ENCODE assay signal across 11 cellular contexts in genomic region chr1:197197430-197197997, GRCh38. TPM values are rescaled to one million over a fixed set of nuclear protein-coding genes. Genes with fewer than 3 reads are reported as not detected.
DNase-seq lines count a peak whose midpoint lies in the region; ATAC-seq and TF ChIP-seq lines count a peak whose summit lies in the region.
"Had no signal": no experiment of that assay in that cellular context is flagged by ENCODE, and none has a peak within 500 bp of the region (broad histone marks: within the 10 kb centered on the region; RNA-seq: fewer than 3 reads in every experiment).

No MANE protein-coding gene starts in this region.

- intact Hi-C loops in vagina (cut with DNase I): no loop called here

- no peaks in the 10 kb centered on the region for H4K20me1 ChIP-seq in GM23338 (replicated peaks; ENCODE audit: insufficient read depth)

- H3K27ac Mint-ChIP-seq in GM23338: peak overlapping the region; percentile 68; the same call in 1 of the 2 replicates

- no peak overlapping the region for H4K8ac ChIP-seq in mesendoderm (ENCODE audit: low read depth, low read length)

- peaks cover 78% of the 10 kb centered on the region for H3K79me2 ChIP-seq in GM23338 (replicated peaks; ENCODE audit: insufficient read depth)
- H3K79me2 ChIP-seq in mesendoderm (ENCODE audit: control insufficient read depth, insufficient read depth, low read length): peaks cover 3% of the 10 kb centered on the region

- ATAC-seq in GM23338 (no peak), HG03442 (IDR thresholded peaks at IDR 0.05; ENCODE audit: unreplicated experiment) (no peak)
- ATAC-seq: mucosa of descending colon had no signal

- H2AK5ac ChIP-seq in mesendoderm (ENCODE audit: low read length): no peak overlapping the region

- H3K4me1 ChIP-seq in GM23338 (ENCODE audit: insufficient read depth) (peaks cover 43% of the 10 kb centered on the region), mesendoderm (ENCODE audit: control insufficient read depth, low read depth, low read length) (peaks cover 2% of the 10 kb centered on the region), vagina (peaks cover 63% of the 10 kb centered on the region)

- no peak overlapping the region for H2AFZ ChIP-seq in GM23338

- H2BK5ac ChIP-seq in mesendoderm (ENCODE audit: low read length): no peak overlapping the region

- no peaks in the 10 kb centered on the region for H3K36me3 ChIP-seq in GM23338 (ENCODE audit: insufficient read depth)
- H3K36me3 ChIP-seq in mesendoderm (ENCODE audit: control insufficient read depth, insufficient read depth, low read length): no peaks in the 10 kb centered on the region
- H3K36me3 ChIP-seq in vagina: no peaks in the 10 kb centered on the region
- peaks cover 4% of the 10 kb centered on the region for H3K36me3 ChIP-seq in WERI-Rb-1

- no peak overlapping the region for H3K4ac ChIP-seq in mesendoderm (ENCODE audit: low read depth, low read length)

- H2BK120ac ChIP-seq in mesendoderm (ENCODE audit: low read depth, low read length): no peak overlapping the region

- H3K4me2 ChIP-seq in GM23338 (peak overlapping the region; percentile 85), mesendoderm (ENCODE audit: low read length) (no peak overlapping the region)

- DNase-seq in AG04450 (ENCODE audit: low read depth, low spot score): no peak
- peak; percentile 27 for DNase-seq in GM23338 (ENCODE audit: low spot score)
- no peak for DNase-seq in astrocyte of the spinal cord (ENCODE audit: low read depth, low spot score)
- DNase-seq in mesendoderm: no peak
- DNase-seq in vagina (ENCODE audit: extremely low spot score in 2 of 2): no peak
- no peak for DNase-seq in HPDE6-E6E7 (ENCODE audit: extremely low spot score)
- DNase-seq in WERI-Rb-1: no peak
- DNase-seq: activated CD4-positive, CD25-positive, alpha-beta regulatory T cell treated with anti-CD3 and anti-CD28 coated beads, Interleukin-2, amount 50 U/mL, for 72 hours; effector CD4-positive, alpha-beta T cell; mucosa of descending colon had no signal

- H3K79me1 ChIP-seq in mesendoderm (ENCODE audit: low read length): no peaks in the 10 kb centered on the region

- H3K4me3 Mint-ChIP-seq in GM23338: peak overlapping the region; percentile 66

- no peak overlapping the region for H3K23ac ChIP-seq in mesendoderm (ENCODE audit: low read length)

- in situ Hi-C loops in astrocyte of the spinal cord (cut with HindIII; ENCODE audit: low sequenced_read_pairs): no loop called here

- H2BK15ac ChIP-seq in mesendoderm (replicated peaks; ENCODE audit: low read depth): no peak overlapping the region

- WGBS in mesendoderm (ENCODE audit: extremely low coverage, insufficient coverage, low lambda C conversion rate): no CpG with 5 or more reads among the region's 5 CpGs

- no peaks in the 10 kb centered on the region for H3K9me3 Mint-ChIP-seq in GM23338

- H3K18ac ChIP-seq in mesendoderm (ENCODE audit: low read length): no peak overlapping the region

- H3K56ac ChIP-seq in mesendoderm (ENCODE audit: low read length): no peak overlapping the region

- TF ChIP-seq POLR2A in vagina (IDR thresholded peaks at IDR 0.05): no peak

- H3K27ac ChIP-seq in AG04450 (ENCODE audit: low read depth, low read length) (no peak overlapping the region), GM23338 (ENCODE audit: low read depth) (no peak overlapping the region), mesendoderm (ENCODE audit: low read depth, low read length) (no peak overlapping the region), vagina (no peak overlapping the region), WERI-Rb-1 (no peak overlapping the region)

- H3F3A ChIP-seq in GM23338 (replicated peaks; ENCODE audit: low read depth): no peaks in the 10 kb centered on the region

- H3K9me3 ChIP-seq in AG04450 (ENCODE audit: control insufficient read depth, insufficient read depth, low read length): no peaks in the 10 kb centered on the region
- H3K9me3 ChIP-seq in vagina: no peaks in the 10 kb centered on the region
- H3K9me3 ChIP-seq in WERI-Rb-1 (ENCODE audit: severe bottlenecking): no peaks in the 10 kb centered on the region
- H3K9me3 ChIP-seq: mucosa of descending colon had no signal

- H3K4me1 Mint-ChIP-seq in GM23338: peaks cover 47% of the 10 kb centered on the region

- peaks cover 5% of the 10 kb centered on the region for H3K27me3 Mint-ChIP-seq in GM23338 (ENCODE audit: insufficient read depth, low read depth, poor library complexity)

- CTCF ChIA-PET in AG04450 (lab: Charles Lee): interaction anchor here (0.7 kb wide), 1 partner anchor 17 kb away, joined by 5 read pairs; no protein-coding TSS in a partner anchor

- H3K9me2 ChIP-seq in GM23338 (ENCODE audit: insufficient read depth): no peaks in the 10 kb centered on the region

- H3K27me3 ChIP-seq in AG04450 (ENCODE audit: control insufficient read depth, insufficient read depth, low read length) (no peaks in the 10 kb centered on the region), GM23338 (ENCODE audit: insufficient read depth) (no peaks in the 10 kb centered on the region), mesendoderm (ENCODE audit: insufficient read depth, low read length, poor library complexity) (no peaks in the 10 kb centered on the region), vagina (no peaks in the 10 kb centered on the region), WERI-Rb-1 (ENCODE audit: insufficient read depth, low read depth, severe bottlenecking) (no peaks in the 10 kb centered on the region)

- no peaks in the 10 kb centered on the region for H3K36me3 Mint-ChIP-seq in GM23338 (ENCODE audit: low read depth)

- H3K4me3 ChIP-seq in AG04450 (ENCODE audit: low read depth, low read length) (peak overlapping the region; percentile 93), GM23338 (peak overlapping the region; percentile 84), astrocyte of the spinal cord (ENCODE audit: low read depth, low read length) (peak overlapping the region; percentile 16), mesendoderm (ENCODE audit: low read length) (no peak overlapping the region), vagina (peak overlapping the region in 1 of 2 donors; percentile 5), WERI-Rb-1 (ENCODE audit: low read depth, low read length) (no peak overlapping the region)
- H3K4me3 ChIP-seq: mucosa of descending colon had no signal

- TF ChIP-seq CTCF in AG04450 (IDR thresholded peaks at IDR 0.05; ENCODE audit: low read depth, low read length): no peak
- no peak for TF ChIP-seq CTCF in GM23338 (conservative IDR thresholded peaks at IDR 0.05; ENCODE audit: low read depth in 2 of 2)
- no peak for TF ChIP-seq CTCF in astrocyte of the spinal cord (IDR thresholded peaks at IDR 0.05; ENCODE audit: low read depth, low read length)
- TF ChIP-seq CTCF in vagina (IDR thresholded peaks at IDR 0.05): no peak
- TF ChIP-seq CTCF in WERI-Rb-1 (IDR thresholded peaks at IDR 0.05; ENCODE audit: low read depth, low read length): no peak

- no peak overlapping the region for H4K5ac ChIP-seq in mesendoderm (ENCODE audit: low read length)

- POLR2A ChIA-PET in AG04450 (lab: Yijun Ruan, JAX): no interaction called here

- H3K9ac ChIP-seq in mesendoderm (ENCODE audit: low read length): peak overlapping the region; percentile 10

TF ChIP-seq in GM23338, 12 proteins besides CTCF, POLR2A, EP300 and RAD21 (continues in another document):
- no peak for TF ChIP-seq CREB1 (CRISPR knock-in tag; IDR thresholded peaks at IDR 0.05; ENCODE audit: low read depth)

RNA-seq across cellular contexts. Expression of gene ZBTB41, which starts 3.6 kb away (rescaled TPM):
- polyA plus RNA-seq in AG04450 (2011; rRNA removed): 5.9 and 9.3 TPM in 2 replicates
- polyA minus RNA-seq in AG04450 (2011; rRNA and poly(A)+ RNA removed): 10.6 and 18.9 TPM in 2 replicates
- 6.9 and 8.2 TPM in 2 replicates for total RNA-seq in GM23338 (2014; rRNA removed; shearing (Covaris generic))
- polyA plus RNA-seq in GM23338 (2016; fragmentation: Nextera tagmentation; extraction: Ambion mirVana): 1.9 and 2.2 TPM in 2 replicates
- polyA plus RNA-seq in mesendoderm (2013, experiment 1 of 2): 1.00 TPM
- polyA plus RNA-seq in mesendoderm (2013, experiment 2 of 2): 1.1 TPM
- 8.8 TPM for total RNA-seq in vagina

RNA-seq across cellular contexts. Expression of gene ASPM, which starts 51.0 kb away (rescaled TPM):
- polyA plus RNA-seq in AG04450 (2011; rRNA removed) (3.7 and 6.1 TPM in 2 replicates), GM23338 (2016; fragmentation: Nextera tagmentation; extraction: Ambion mirVana) (35.6 and 36.8 TPM in 2 replicates)
- polyA minus RNA-seq in AG04450 (2011; rRNA and poly(A)+ RNA removed): 4.6 and 10.6 TPM in 2 replicates
- total RNA-seq in GM23338 (2014; rRNA removed; shearing (Covaris generic)): 64.9 and 65.4 TPM in 2 replicates
- 18.4 TPM for polyA plus RNA-seq in mesendoderm (2013, experiment 1 of 2)
- polyA plus RNA-seq in mesendoderm (2013, experiment 2 of 2): 17.8 TPM
- total RNA-seq in vagina: 4.2 TPM

Comparison
In these comparisons a context has a peak if more than half of its experiments do, and no peak if none do; other contexts are left out.
1. H3K4me3 ChIP-seq: peak in AG04450 (single experiment), GM23338 (single experiment) and astrocyte of the spinal cord (single experiment); none in mesendoderm (single experiment) and WERI-Rb-1 (single experiment).
2. RNA of gene ASPM, which starts 51.0 kb away (total RNA-seq): 64.9 to 65.4 TPM in GM23338; 4.2 TPM in vagina (single experiment); every median in the first group is over 10 times any median in the second.